ENCODE assay signal across 8 cellular contexts in the genomic region with DNA sequence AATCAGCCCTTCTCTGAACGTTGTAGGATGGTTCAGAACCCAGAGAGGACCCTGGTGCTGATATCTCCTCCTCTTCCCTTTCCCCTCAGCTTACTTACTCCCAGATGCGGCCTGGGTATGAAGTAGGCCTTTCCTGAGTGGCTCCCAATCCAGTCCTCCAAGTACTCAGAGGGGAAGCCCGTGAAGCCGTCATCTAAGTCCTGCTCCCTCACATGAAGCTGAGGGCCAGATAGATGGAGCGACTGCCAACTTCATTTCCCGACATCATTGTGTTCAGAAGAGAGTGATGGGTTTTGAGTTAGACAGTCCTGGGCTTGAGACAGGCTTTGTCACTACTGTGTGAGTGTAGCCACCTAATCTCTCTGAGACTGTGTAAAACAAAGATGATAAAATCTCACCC. TPM values are rescaled to one million over a fixed set of nuclear protein-coding genes. Genes with fewer than 3 reads are reported as not detected.
DNase-seq lines count a peak whose midpoint lies in the region; ATAC-seq, FAIRE-seq and TF ChIP-seq lines count a peak whose summit lies in the region.

No MANE protein-coding gene starts in this region.

- no peaks in the 10 kb centered on the region for H3K9me1 ChIP-seq in K562 (ENCODE audit: control insufficient read depth, insufficient read depth, low read length)

- H3K4me3 ChIP-seq in right atrium auricular region (peak overlapping the region; percentile 55 to 63), K562 (no peak overlapping the region), mucosa of stomach (ENCODE audit: low read length) (no peak overlapping the region), uterus (peak overlapping the region in 1 of 2 donors; percentile 66)

- FAIRE-seq in K562 (lab: Jason Lieb, UNC) = no peak

- in situ Hi-C loops in K562 (cut with MboI) = no loop called here

- peak overlapping the region in 1 of 2 experiments; percentile 81; a peak in 1 of 4 replicates for H3K9ac ChIP-seq in K562 (ENCODE audit: insufficient read depth in 1 of 2, low read depth in 2 of 2, low read length in 2 of 2)
- H3K9ac ChIP-seq in mucosa of stomach (ENCODE audit: low read length) = peak overlapping the region; percentile 77

- H3K79me2 ChIP-seq in K562 (ENCODE audit: control insufficient read depth, insufficient read depth, low read length) = peaks cover 17% of the 10 kb centered on the region; the same call in 2 of the 3 replicates

- peak overlapping the region; percentile 94; the same call in 1 of the 2 replicates for H3K4me2 ChIP-seq in K562 (ENCODE audit: insufficient read depth, low read length)

- H4K20me1 ChIP-seq in K562 (replicated peaks; ENCODE audit: control insufficient read depth, insufficient read depth, low read length) = no peaks in the 10 kb centered on the region

- POLR2A ChIA-PET in K562 (lab: Yijun Ruan, JAX) = interaction anchor here (0.7 to 1.4 kb wide), 5 partner anchors 8 to 298 kb away, joined by 3 to 4 read pairs (median 3); no protein-coding TSS in a partner anchor

- H3K36me3 ChIP-seq in right atrium auricular region = no peaks in the 10 kb centered on the region
- H3K36me3 ChIP-seq in K562 (ENCODE audit: control insufficient read depth, insufficient read depth, low read length) = no peaks in the 10 kb centered on the region
- no peaks in the 10 kb centered on the region for H3K36me3 ChIP-seq in mucosa of stomach (ENCODE audit: control insufficient read depth, insufficient read depth, low read length)
- no peaks in the 10 kb centered on the region for H3K36me3 ChIP-seq in uterus

- TF ChIP-seq POLR2A in K562 (conservative IDR thresholded peaks at IDR 0.05) (no peak), uterus (IDR thresholded peaks at IDR 0.05) (no peak)

- peaks cover 0 to 39% of the 10 kb centered on the region in 2 donors for H3K4me1 ChIP-seq in right atrium auricular region
- H3K4me1 ChIP-seq in K562 (replicated peaks in 1 of 2; ENCODE audit: control insufficient read depth in 2 of 2, insufficient read depth in 2 of 2, low read length in 2 of 2) = peaks cover 16 to 42% of the 10 kb centered on the region in 2 experiments
- H3K4me1 ChIP-seq in mucosa of stomach (ENCODE audit: control insufficient read depth, insufficient read depth, low read length) = peaks cover 23% of the 10 kb centered on the region
- peaks cover 0 to 7% of the 10 kb centered on the region in 2 donors for H3K4me1 ChIP-seq in uterus

- H2AFZ ChIP-seq in K562 (ENCODE audit: low read depth, low read length) = peak overlapping the region; percentile 19; the same call in 1 of the 2 replicates

- H3K27ac ChIP-seq in right atrium auricular region (peak overlapping the region; percentile 91 to 98), K562 (ENCODE audit: extremely low read depth, low read depth, low read length) (no peak overlapping the region), uterus (peak overlapping the region; percentile 96)

- DNase-seq in right atrium auricular region (ENCODE audit: low spot score) (no peak), cardiac septum (ENCODE audit: low spot score) (no peak), K562 (ENCODE audit: extremely low read depth in 1 of 4, low spot score in 3 of 4) (no peak), uterus (peak; percentile 21 to 35), OCI-M2 (lab: John Stamatoyannopoulos, UW; ENCODE audit: unreplicated experiment) (no peak)

- 71% methylated on average over 5 of the region's 6 CpGs for WGBS in K562 (ENCODE audit: insufficient coverage, low coverage, missing lambda C conversion rate)

- TF ChIP-seq RAD21 in K562 (CRISPR knock-in tag; conservative IDR thresholded peaks at IDR 0.05 in 1 of 2, IDR thresholded peaks at IDR 0.05 in 1 of 2) = no peak

- no peak for TF ChIP-seq EP300 in K562 (IDR thresholded peaks at IDR 0.05; ENCODE audit: low read length)

- BruUV-seq in K562 (replicated peaks; lab: Mats Ljungman, UMichigan) = no TSS peak

- no peak for TF ChIP-seq CTCF in right atrium auricular region (IDR thresholded peaks at IDR 0.05)
- TF ChIP-seq CTCF in K562 (IDR thresholded peaks at IDR 0.05 in 2 of 3, conservative IDR thresholded peaks at IDR 0.05 in 1 of 3; ENCODE audit: insufficient read depth in 2 of 3, low read depth in 1 of 3, low read length in 3 of 3) = no peak
- no peak for TF ChIP-seq CTCF in uterus (IDR thresholded peaks at IDR 0.05)

- no peak for ATAC-seq in K562
- ATAC-seq in GM18520 (IDR thresholded peaks at IDR 0.05; ENCODE audit: unreplicated experiment) = no peak
- no peak for ATAC-seq in HG03095 (IDR thresholded peaks at IDR 0.05; ENCODE audit: unreplicated experiment)

- intact Hi-C loops in cardiac septum (cut with DNase I) (no loop called here), K562 (cut with micrococcal nuclease) (loop anchor here (1.0 to 5.0 kb wide), 5 partner anchors 25 to 424 kb away; a partner anchor contains a TSS), uterus (cut with DNase I; ENCODE audit: low total_unique reads) (loop anchor here (5.0 kb wide), 1 partner anchor 409 kb away; a partner anchor contains a TSS)

- CTCF ChIA-PET in K562 (lab: Yijun Ruan, JAX; ENCODE audit: low intra/inter-chr PET ratio) = no interaction called here

- H3K27me3 ChIP-seq in right atrium auricular region = no peaks in the 10 kb centered on the region
- no peaks in the 10 kb centered on the region for H3K27me3 ChIP-seq in K562 (ENCODE audit: control insufficient read depth in 2 of 2, insufficient read depth in 2 of 2, low read length in 2 of 2)
- H3K27me3 ChIP-seq in mucosa of stomach (ENCODE audit: control insufficient read depth, insufficient read depth, low read length) = no peaks in the 10 kb centered on the region
- no peaks in the 10 kb centered on the region for H3K27me3 ChIP-seq in uterus

- H3K9me3 ChIP-seq in right atrium auricular region (no peaks in the 10 kb centered on the region), K562 (replicated peaks; ENCODE audit: control insufficient read depth, insufficient read depth, low read depth, low read length) (no peaks in the 10 kb centered on the region), mucosa of stomach (ENCODE audit: control insufficient read depth, low read length) (no peaks in the 10 kb centered on the region), uterus (no peaks in the 10 kb centered on the region)

RNA-seq across cellular contexts. Expression of a gene that starts 2.7 kb away (rescaled TPM):
- 10 to 100 TPM; 49.9 to 70.2 TPM for total RNA-seq in right atrium auricular region
- 13.0 TPM for total RNA-seq in cardiac septum
- total RNA-seq in K562 (2011; cell fraction: chromatin; rRNA removed; ENCODE audit: low replicate concordance) = 1.2 and 1.3 TPM in 2 replicates
- total RNA-seq in K562 (2011; cell fraction: nucleolus; rRNA removed) = 1.6 and 1.7 TPM in 2 replicates
- 2.1 and 2.5 TPM in 2 replicates for total RNA-seq in K562 (2011; cell fraction: nucleoplasm; rRNA removed)
- 0.41 and 2.0 TPM in 2 replicates for total RNA-seq in K562 (2014; rRNA removed)
- total RNA-seq in K562 (2014; rRNA removed; fragmentation: Illumina TruSeq; extraction: Trizol) = 0.61 and 0.65 TPM in 2 replicates
- 1.1 TPM in 2 replicates for total RNA-seq in K562 (2015; rRNA removed; fragmentation: Illumina TruSeq; extraction: Trizol)
- total RNA-seq in K562 (2021) = 0.89 and 0.93 TPM in 2 replicates
- 0.49 and 0.84 TPM in 2 replicates for polyA plus RNA-seq in K562 (2011; rRNA removed)
- polyA plus RNA-seq in K562 (2011; cell fraction: cytosol; rRNA removed) = 0.30 and 0.35 TPM in 2 replicates
- polyA plus RNA-seq in K562 (2011; cell fraction: nucleus; rRNA removed) = 0.74 and 0.97 TPM in 2 replicates
- polyA plus RNA-seq in K562 (2012) = 0.82 and 1.4 TPM in 2 replicates
- 0.46 and 0.61 TPM in 2 replicates for polyA plus RNA-seq in K562 (2014; fragmentation: Illumina TruSeq; extraction: Trizol)
- under 1 TPM; 0.28 to 0.45 TPM for polyA plus RNA-seq in K562 (2014; fragmentation: Nextera tagmentation; extraction: Ambion mirVana)
- 0.45 and 0.93 TPM in 2 replicates for polyA plus RNA-seq in K562 (2014; rRNA removed)
- polyA minus RNA-seq in K562 (2011; rRNA and poly(A)+ RNA removed) = 0.74 and 1.1 TPM in 2 replicates
- 0.36 and 1.2 TPM in 2 replicates for polyA minus RNA-seq in K562 (2011; cell fraction: cytosol; rRNA and poly(A)+ RNA removed)
- polyA minus RNA-seq in K562 (2011; cell fraction: nucleus; rRNA and poly(A)+ RNA removed) = 1.5 and 2.2 TPM in 2 replicates
- total RNA-seq in uterus = 10 to 100 TPM; 25.0 to 88.8 (median 57.9) TPM

RNA-seq across cellular contexts. Expression of a gene that starts 25.0 kb away (rescaled TPM):
- total RNA-seq in right atrium auricular region = 10 to 100 TPM; 24.1 to 35.6 TPM
- 25.5 TPM for total RNA-seq in cardiac septum
- total RNA-seq in K562 (2011; cell fraction: chromatin; rRNA removed; ENCODE audit: low replicate concordance) = 47.1 and 85.0 TPM in 2 replicates
- total RNA-seq in K562 (2011; cell fraction: nucleolus; rRNA removed) = 28.7 and 30.1 TPM in 2 replicates
- total RNA-seq in K562 (2011; cell fraction: nucleoplasm; rRNA removed) = 46.6 and 68.3 TPM in 2 replicates
- 41.6 and 42.1 TPM in 2 replicates for total RNA-seq in K562 (2014; rRNA removed)
- 66.5 and 71.3 TPM in 2 replicates for total RNA-seq in K562 (2014; rRNA removed; fragmentation: Illumina TruSeq; extraction: Trizol)
- total RNA-seq in K562 (2015; rRNA removed; fragmentation: Illumina TruSeq; extraction: Trizol) = 60.6 and 64.4 TPM in 2 replicates
- total RNA-seq in K562 (2021) = 48.0 and 49.6 TPM in 2 replicates
- polyA plus RNA-seq in K562 (2011; rRNA removed) = 40.8 and 47.0 TPM in 2 replicates
- polyA plus RNA-seq in K562 (2011; cell fraction: cytosol; rRNA removed) = 19.8 and 37.3 TPM in 2 replicates
- polyA plus RNA-seq in K562 (2011; cell fraction: nucleus; rRNA removed) = 40.7 and 58.0 TPM in 2 replicates
- polyA plus RNA-seq in K562 (2012) = 21.8 and 38.7 TPM in 2 replicates
- polyA plus RNA-seq in K562 (2014; fragmentation: Illumina TruSeq; extraction: Trizol) = 57.1 and 72.5 TPM in 2 replicates
- polyA plus RNA-seq in K562 (2014; fragmentation: Nextera tagmentation; extraction: Ambion mirVana) = 100 to 1,000 TPM; 157 to 186 TPM
- polyA plus RNA-seq in K562 (2014; rRNA removed) = 39.4 and 45.8 TPM in 2 replicates
- polyA minus RNA-seq in K562 (2011; rRNA and poly(A)+ RNA removed) = 43.3 and 43.9 TPM in 2 replicates
- polyA minus RNA-seq in K562 (2011; cell fraction: cytosol; rRNA and poly(A)+ RNA removed) = 20.9 and 22.6 TPM in 2 replicates
- 25.6 and 44.3 TPM in 2 replicates for polyA minus RNA-seq in K562 (2011; cell fraction: nucleus; rRNA and poly(A)+ RNA removed)
- 100 to 1,000 TPM in 1 of 4 donors, 10 to 100 TPM in 3; 42.1 to 105 (median 57.2) TPM for total RNA-seq in uterus

Comparison
In these comparisons a context has a peak if more than half of its experiments do, and no peak if none do; other contexts are left out.
1. DNase-seq: peak in uterus (2 of 2); none in right atrium auricular region (single experiment), cardiac septum (single experiment), K562 (0 of 4) and OCI-M2 (single experiment).
2. H3K4me3 ChIP-seq: peak in right atrium auricular region (2 of 2); none in K562 (single experiment) and mucosa of stomach (single experiment).